27 cellular contexts compared by ENCODE assay signal in the genomic region with DNA sequence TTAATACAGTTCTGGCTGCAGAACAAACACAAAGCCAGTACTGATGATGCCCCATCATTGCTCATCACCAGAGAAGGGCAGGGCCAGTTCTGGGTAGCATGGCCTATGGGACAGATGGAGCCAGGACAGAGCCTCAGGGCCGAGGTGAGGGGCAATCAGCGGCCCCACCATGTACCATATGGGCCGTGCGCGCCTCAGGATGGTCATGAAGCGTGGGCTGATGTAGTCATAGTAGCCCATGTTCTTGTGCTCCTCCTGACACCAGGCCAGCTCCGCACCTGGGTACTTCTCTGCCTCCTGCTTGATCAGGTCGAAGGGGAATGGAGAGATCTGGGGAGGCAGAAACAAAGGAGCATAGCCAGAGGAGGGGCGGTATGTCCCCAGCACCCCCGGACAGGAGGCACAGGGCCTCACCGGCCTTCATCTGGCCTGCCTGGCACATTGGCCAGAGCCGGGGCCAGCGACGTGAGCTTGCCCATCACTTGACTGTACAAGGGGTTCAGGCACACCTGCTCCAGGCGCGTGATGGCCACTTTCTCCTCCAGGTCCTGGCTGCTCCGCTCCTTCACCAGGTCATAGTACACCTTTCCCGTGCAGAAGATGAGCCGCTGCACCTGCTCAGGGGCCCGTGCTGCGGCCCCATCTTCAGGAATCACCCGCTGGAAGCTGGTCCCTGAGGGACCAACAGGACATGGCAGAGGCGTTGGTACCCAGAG. TPM values are rescaled to one million over a fixed set of nuclear protein-coding genes. Genes with fewer than 3 reads are reported as not detected.
"Had no signal": no experiment of that assay in that cellular context is flagged by ENCODE, and none has a peak within 500 bp of the region (broad histone marks: within the 10 kb centered on the region; RNA-seq: fewer than 3 reads in every experiment).

No MANE protein-coding gene starts in this region.

- H3K9ac ChIP-seq: SK-N-SH had no signal

- DNase-seq: activated CD4-positive, alpha-beta T cell treated with anti-CD3 and anti-CD28 coated beads for 4 hours; activated CD8-positive, alpha-beta memory T cell treated with anti-CD3 and anti-CD28 coated beads, Interleukin-2, amount 50 U/mL, for 48 hours; activated CD8-positive, alpha-beta T cell treated with anti-CD3 and anti-CD28 coated beads, Interleukin-2, amount 10 ng/mL, durations not matched to agents 7 days and 5 days; activated naive CD4-positive, alpha-beta T cell treated with anti-CD3 and anti-CD28 coated beads, Interleukin-2, amount 50 U/mL, for 16 hours; activated naive CD8-positive, alpha-beta T cell treated with anti-CD3 and anti-CD28 coated beads, Interleukin-2, amount 10 ng/mL, durations not matched to agents 7 days and 5 days; activated T-cell treated with anti-CD3 and anti-CD28 coated beads, Interleukin-2, amount 50 U/mL, for 1 hour; anterior cingulate cortex; caudate nucleus; Kasumi-1; NCI-H1048; NCI-H146; NCI-H187 treated with DMSO at 0.1 percent for 48 hours; NCI-H2171; NCI-H2227 treated with DMSO at 0.1 percent for 48 hours; NCI-H526; NK-92 treated with Interleukin-12 subunit alpha and Interleukin-12 subunit beta, amount 100 ng/mL, for 24 hours; OCI-M1; RPMI8226; T-helper 1 cell; WERI-Rb-1 had no signal

- H3K27ac ChIP-seq: adrenal gland, WERI-Rb-1 had no signal

- H3K36me3 ChIP-seq: adrenal gland, WERI-Rb-1 had no signal

- H3K27me3 ChIP-seq: adrenal gland had no signal

- H3K9me3 ChIP-seq: adrenal gland, SK-N-SH had no signal

- H3K4me1 ChIP-seq: adrenal gland had no signal

- H3K4me3 ChIP-seq: adrenal gland had no signal

- ATAC-seq: activated CD4-positive, CD25-positive, alpha-beta regulatory T cell treated with anti-CD3 and anti-CD28 coated beads, Interleukin-2, amount 50 U/mL, for 24 hours; activated CD8-positive, alpha-beta T cell treated with anti-CD3 and anti-CD28 coated beads, Interleukin-2, amount 10 ng/mL, durations not matched to agents 7 days and 5 days; Panc1; Right ventricle myocardium inferior had no signal

RNA-seq across cellular contexts. Expression of a gene that starts 26.1 kb away (rescaled TPM):
- total RNA-seq: activated naive CD8-positive, alpha-beta T cell treated with anti-CD3 and anti-CD28 coated beads, Interleukin-2, amount 10 ng/mL, durations not matched to agents 7 days and 5 days had no signal

RNA-seq across cellular contexts. Expression of a gene that starts 56.6 kb away (rescaled TPM):
- total RNA-seq: activated CD8-positive, alpha-beta T cell treated with anti-CD3 and anti-CD28 coated beads, Interleukin-2, amount 10 ng/mL, durations not matched to agents 7 days and 5 days; activated naive CD8-positive, alpha-beta T cell treated with anti-CD3 and anti-CD28 coated beads, Interleukin-2, amount 10 ng/mL, durations not matched to agents 7 days and 5 days; adrenal gland; NCI-H460; Right ventricle myocardium inferior; T-helper 2 cell treated with Interferon-gamma antibody and Interleukin-4, amounts not matched to agents 100 ng/mL and 5 ng/mL, for 36 hours had no signal
- polyA plus RNA-seq: adrenal gland, SK-N-SH had no signal
